9 cellular contexts compared by ENCODE assay signal in the genomic region with DNA sequence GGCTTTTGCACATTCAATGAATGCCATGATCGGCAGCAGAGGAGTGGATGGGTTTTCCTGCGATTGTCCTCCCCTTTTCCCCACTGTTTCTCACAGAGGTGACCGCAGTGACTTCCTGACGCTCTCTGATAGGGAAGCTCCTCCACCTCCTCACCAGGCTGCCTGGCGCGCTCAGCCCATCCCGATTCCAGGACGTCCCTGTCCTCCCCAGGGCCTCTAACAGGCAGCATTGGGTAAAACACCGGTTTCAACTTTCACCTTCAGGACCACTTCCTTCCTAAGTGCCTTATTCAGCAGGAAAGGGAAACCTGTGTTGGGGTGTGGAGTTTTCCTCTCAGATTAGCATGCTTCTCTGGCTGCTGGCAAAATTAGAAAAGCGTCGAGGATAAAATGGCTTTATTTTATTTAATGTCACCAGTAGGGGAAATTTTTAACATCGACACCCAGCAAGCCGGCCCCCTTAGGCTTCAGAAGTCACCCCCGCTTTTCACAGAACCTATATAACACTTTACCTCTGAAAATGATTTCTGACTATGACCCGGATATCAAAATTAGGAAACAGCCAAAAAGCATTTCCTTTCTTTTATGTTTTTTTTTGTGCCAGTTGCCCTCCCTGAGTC.
DNase-seq lines count a peak whose midpoint lies in the region; ATAC-seq, FAIRE-seq and TF ChIP-seq lines count a peak whose summit lies in the region.
"Had no signal": no experiment of that assay in that cellular context is flagged by ENCODE, and none has a peak within 500 bp of the region (broad histone marks: within the 10 kb centered on the region; RNA-seq: fewer than 3 reads in every experiment).

No MANE protein-coding gene starts in this region.

- H3K4me1 ChIP-seq in OCI-LY1 (ENCODE audit: insufficient read depth, low read length, severe bottlenecking) = peaks cover 26% of the 10 kb centered on the region
- H3K4me1 ChIP-seq in astrocyte (ENCODE audit: insufficient read depth, low read length) = peaks cover 13% of the 10 kb centered on the region

- H3K4me1 Mint-ChIP-seq in astrocyte (ENCODE audit: low read depth, unreplicated experiment) = peaks cover 10% of the 10 kb centered on the region
- H3K4me1 Mint-ChIP-seq in stimulated activated naive CD8-positive, alpha-beta T cell treated with anti-CD3 and anti-CD28 coated beads, Interleukin-15, Interleukin-2, amounts not matched to agents 100 ng/mL and 50 ng/mL, for 24 hours (ENCODE audit: low read depth) = peaks cover 13% of the 10 kb centered on the region

- H3K36me3 ChIP-seq in OCI-LY1 (ENCODE audit: insufficient read depth, low read length) (no peaks in the 10 kb centered on the region), astrocyte (ENCODE audit: insufficient read depth, low read length) (no peaks in the 10 kb centered on the region)

- no peak for FAIRE-seq in astrocyte (lab: Jason Lieb, UNC)
- FAIRE-seq: bronchial epithelial cell had no signal

- H4K20me1 ChIP-seq in OCI-LY1 (ENCODE audit: insufficient read depth, low read length) = no peaks in the 10 kb centered on the region
- H4K20me1 ChIP-seq in astrocyte (ENCODE audit: insufficient read depth, low read length) = no peaks in the 10 kb centered on the region

- H2AFZ ChIP-seq in OCI-LY1 (ENCODE audit: low read length) (peak overlapping the region; percentile 89), astrocyte (ENCODE audit: low read depth, low read length) (peak overlapping the region; percentile 76)

- H3K27ac Mint-ChIP-seq in astrocyte (ENCODE audit: unreplicated experiment) = peak overlapping the region; percentile 86
- peak overlapping the region; percentile 89 for H3K27ac Mint-ChIP-seq in stimulated activated naive CD8-positive, alpha-beta T cell treated with anti-CD3 and anti-CD28 coated beads, Interleukin-15, Interleukin-2, amounts not matched to agents 100 ng/mL and 50 ng/mL, for 24 hours

- H3K4me3 Mint-ChIP-seq in astrocyte (ENCODE audit: unreplicated experiment) = no peak overlapping the region
- H3K4me3 Mint-ChIP-seq in stimulated activated naive CD8-positive, alpha-beta T cell treated with anti-CD3 and anti-CD28 coated beads, Interleukin-15, Interleukin-2, amounts not matched to agents 100 ng/mL and 50 ng/mL, for 24 hours = peak overlapping the region; percentile 82

- H3K4me2 ChIP-seq in OCI-LY1 (ENCODE audit: low read length) = peak overlapping the region; percentile 79
- peak overlapping the region; percentile 72 for H3K4me2 ChIP-seq in astrocyte (ENCODE audit: low read length)

- no peaks in the 10 kb centered on the region for H3K27me3 Mint-ChIP-seq in astrocyte (ENCODE audit: low read depth, unreplicated experiment)
- H3K27me3 Mint-ChIP-seq in stimulated activated naive CD8-positive, alpha-beta T cell treated with anti-CD3 and anti-CD28 coated beads, Interleukin-15, Interleukin-2, amounts not matched to agents 100 ng/mL and 50 ng/mL, for 24 hours = no peaks in the 10 kb centered on the region

- H3K4me3 ChIP-seq in OCI-LY1 (ENCODE audit: low read depth, low read length, poor library complexity, severe bottlenecking) (peak overlapping the region; percentile 54), astrocyte (ENCODE audit: insufficient read depth, low read depth, low read length) (no peak overlapping the region)

- no peaks in the 10 kb centered on the region for H3K27me3 ChIP-seq in OCI-LY1 (ENCODE audit: insufficient read depth, low read length)
- no peaks in the 10 kb centered on the region for H3K27me3 ChIP-seq in astrocyte (ENCODE audit: insufficient read depth, low read length)

- no peaks in the 10 kb centered on the region for H3F3A ChIP-seq in OCI-LY1 (ENCODE audit: insufficient read depth, low read length)

- peak; percentile 6 for DNase-seq in activated naive CD4-positive, alpha-beta T cell treated with Interleukin-2 at 50 U/mL for 16 hours
- no peak for DNase-seq in activated naive CD4-positive, alpha-beta T cell (lab: John Stamatoyannopoulos, UW)
- no peak for DNase-seq in astrocyte (ENCODE audit: low read depth)
- DNase-seq in left lobe of liver (ENCODE audit: low spot score) = peak; percentile 53
- DNase-seq in glomerular visceral epithelial cell (ENCODE audit: extremely low spot score) = no peak

- TF ChIP-seq CTCF in OCI-LY1 (IDR thresholded peaks at IDR 0.05; ENCODE audit: low read length) (no peak), astrocyte (IDR thresholded peaks at IDR 0.05; ENCODE audit: insufficient read depth, low read depth, low read length) (no peak)

- H3K9me2 ChIP-seq in OCI-LY1 (ENCODE audit: low read depth, low read length) = no peaks in the 10 kb centered on the region

- H3K36me3 Mint-ChIP-seq in astrocyte (ENCODE audit: low read depth, unreplicated experiment) = no peaks in the 10 kb centered on the region
- H3K36me3 Mint-ChIP-seq in stimulated activated naive CD8-positive, alpha-beta T cell treated with anti-CD3 and anti-CD28 coated beads, Interleukin-15, Interleukin-2, amounts not matched to agents 100 ng/mL and 50 ng/mL, for 24 hours (ENCODE audit: low read depth) = no peaks in the 10 kb centered on the region

- H3K9ac ChIP-seq in OCI-LY1 (ENCODE audit: low read length) (peak overlapping the region; percentile 65), astrocyte (ENCODE audit: low read length) (peak overlapping the region; percentile 69)

- H3K27ac ChIP-seq in OCI-LY1 (ENCODE audit: low read depth, low read length, poor library complexity, severe bottlenecking) = peak overlapping the region; percentile 71
- H3K27ac ChIP-seq in astrocyte (ENCODE audit: low read depth, low read length) = peak overlapping the region; percentile 51

- no peaks in the 10 kb centered on the region for H3K9me3 Mint-ChIP-seq in astrocyte (ENCODE audit: unreplicated experiment)
- H3K9me3 Mint-ChIP-seq in stimulated activated naive CD8-positive, alpha-beta T cell treated with anti-CD3 and anti-CD28 coated beads, Interleukin-15, Interleukin-2, amounts not matched to agents 100 ng/mL and 50 ng/mL, for 24 hours = no peaks in the 10 kb centered on the region

- no peaks in the 10 kb centered on the region for H3K79me2 ChIP-seq in OCI-LY1 (ENCODE audit: insufficient read depth, low read length)
- no peaks in the 10 kb centered on the region for H3K79me2 ChIP-seq in astrocyte (ENCODE audit: insufficient read depth, low read length)

- no peaks in the 10 kb centered on the region for H3K9me3 ChIP-seq in OCI-LY1 (ENCODE audit: low read length)
- no peaks in the 10 kb centered on the region for H3K9me3 ChIP-seq in astrocyte (ENCODE audit: insufficient read depth, low read depth, low read length)

- ATAC-seq in HG02870 (IDR thresholded peaks at IDR 0.05; ENCODE audit: unreplicated experiment) = peak; percentile 27
- ATAC-seq in left lobe of liver = peak; percentile 91

Comparison
In these comparisons a context has a peak if more than half of its experiments do, and no peak if none do; other contexts are left out.
1. DNase-seq: peak in activated naive CD4-positive, alpha-beta T cell treated with Interleukin-2 at 50 U/mL for 16 hours (single experiment) and left lobe of liver (single experiment); none in activated naive CD4-positive, alpha-beta T cell (0 of 4), astrocyte (single experiment) and glomerular visceral epithelial cell (single experiment).